Comparison of ENCODE assay signal across 11 cellular contexts in genomic region chr2:49972699-49973098, GRCh38.
DNase-seq lines count a peak whose midpoint lies in the region; TF ChIP-seq lines count a peak whose summit lies in the region.
"Had no signal": no experiment of that assay in that cellular context is flagged by ENCODE, and none has a peak within 500 bp of the region (broad histone marks: within the 10 kb centered on the region; RNA-seq: fewer than 3 reads in every experiment).

No MANE protein-coding gene starts in this region.

- H3K79me1 ChIP-seq in neuronal stem cell (ENCODE audit: low read depth, low read length) = no peaks in the 10 kb centered on the region

- H3K27ac ChIP-seq in dorsolateral prefrontal cortex (peak overlapping the region in 57 of 59 donors; percentile 3 to 96 (median 87)), neuronal stem cell (replicated peaks; ENCODE audit: low read length) (peak overlapping the region; percentile 25)
- H3K27ac ChIP-seq: lower lobe of right lung, stomach had no signal

- no peak overlapping the region for H2AK5ac ChIP-seq in neuronal stem cell (ENCODE audit: low read depth, low read length)

- H3K27me3 ChIP-seq in HAP-1 (ENCODE audit: low read depth) = no peaks in the 10 kb centered on the region
- H3K27me3 ChIP-seq in dorsolateral prefrontal cortex = no peaks in the 10 kb centered on the region
- H3K27me3 ChIP-seq in neuronal stem cell (ENCODE audit: control insufficient read depth in 3 of 3, insufficient read depth in 3 of 3, low read depth in 1 of 3, low read length in 3 of 3) = no peaks in the 10 kb centered on the region
- H3K27me3 ChIP-seq: stomach had no signal

- no peak overlapping the region for H3K9ac ChIP-seq in neuronal stem cell (ENCODE audit: low read depth, low read length, poor library complexity)

- no peak overlapping the region for H4K91ac ChIP-seq in neuronal stem cell (ENCODE audit: low read depth, low read length, poor library complexity)

- no peak overlapping the region for H3K14ac ChIP-seq in neuronal stem cell (ENCODE audit: low read length)

- no peak overlapping the region for H2BK120ac ChIP-seq in neuronal stem cell (ENCODE audit: low read depth, low read length)

- no peaks in the 10 kb centered on the region for H3K9me3 ChIP-seq in HAP-1
- H3K9me3 ChIP-seq in neuronal stem cell (replicated peaks in 1 of 2; ENCODE audit: control insufficient read depth in 2 of 2, insufficient read depth in 1 of 2, low read depth in 1 of 2, low read length in 2 of 2) = no peaks in the 10 kb centered on the region
- H3K9me3 ChIP-seq: lower lobe of right lung, stomach had no signal

- H2BK5ac ChIP-seq in neuronal stem cell (ENCODE audit: low read length) = no peak overlapping the region

- no peaks in the 10 kb centered on the region for H3K9me3 Mint-ChIP-seq in T-helper 2 cell treated with Interferon-gamma antibody and Interleukin-4, amounts not matched to agents 5 μg/mL and 100 μg/mL, for 36 hours
- H3K9me3 Mint-ChIP-seq: activated naive CD4-positive, alpha-beta T cell treated with anti-CD3 and anti-CD28 coated beads, Interleukin-2, amount 10 ng/mL, durations not matched to agents 7 days and 5 days had no signal

- H3K4me1 Mint-ChIP-seq in T-helper 2 cell treated with Interferon-gamma antibody and Interleukin-4, amounts not matched to agents 5 μg/mL and 100 μg/mL, for 36 hours (ENCODE audit: low read depth) = no peaks in the 10 kb centered on the region

- intact Hi-C loops in dorsolateral prefrontal cortex (cut with DNase I) = loop anchor here in 1 of 2 donors (10.0 kb wide), 2 partner anchors 128 to 162 kb away; no protein-coding TSS in a partner anchor

- no peak overlapping the region for H3K23ac ChIP-seq in neuronal stem cell (ENCODE audit: low read depth, low read length, poor library complexity)

- H3K4me3 ChIP-seq in HAP-1 (no peak overlapping the region), dorsolateral prefrontal cortex (peak overlapping the region; percentile 23 to 83 (median 66)), neuronal stem cell (ENCODE audit: low read length in 2 of 2) (no peak overlapping the region)
- H3K4me3 ChIP-seq: lower lobe of right lung, stomach had no signal

- no peak for TF ChIP-seq CTCF in dorsolateral prefrontal cortex (IDR thresholded peaks at IDR 0.05 in 54 of 56, conservative IDR thresholded peaks at IDR 0.05 in 2 of 56; ENCODE audit: low read depth in 1 of 56, partially characterized antibody in 56 of 56)

- H3K4ac ChIP-seq in neuronal stem cell (ENCODE audit: low read length) = no peak overlapping the region

- in situ Hi-C loops in HAP-1 (cut with MboI; ENCODE audit: low sequenced_read_pairs) = no loop called here

- peaks cover 23% of the 10 kb centered on the region for H3K4me1 ChIP-seq in HAP-1
- peaks cover 0 to 13% of the 10 kb centered on the region in 2 donors for H3K4me1 ChIP-seq in neuronal stem cell (ENCODE audit: control insufficient read depth in 2 of 2, insufficient read depth in 1 of 2, low read depth in 1 of 2, low read length in 2 of 2)
- H3K4me1 ChIP-seq: lower lobe of right lung had no signal

- no peak overlapping the region for H3K4me3 Mint-ChIP-seq in T-helper 2 cell treated with Interferon-gamma antibody and Interleukin-4, amounts not matched to agents 5 μg/mL and 100 μg/mL, for 36 hours
- H3K4me3 Mint-ChIP-seq: activated naive CD4-positive, alpha-beta T cell treated with anti-CD3 and anti-CD28 coated beads, Interleukin-2, amount 10 ng/mL, durations not matched to agents 7 days and 5 days had no signal

- H3K27ac Mint-ChIP-seq in T-helper 2 cell treated with Interferon-gamma antibody and Interleukin-4, amounts not matched to agents 5 μg/mL and 100 μg/mL, for 36 hours = no peak overlapping the region
- H3K27ac Mint-ChIP-seq: activated naive CD4-positive, alpha-beta T cell treated with anti-CD3 and anti-CD28 coated beads, Interleukin-2, amount 10 ng/mL, durations not matched to agents 7 days and 5 days had no signal

- H4K8ac ChIP-seq in neuronal stem cell (ENCODE audit: low read depth, low read length) = no peak overlapping the region

- peak; percentile 76 for DNase-seq in HAP-1 (ENCODE audit: low spot score in 2 of 2)
- peak; percentile 75 to 94 for DNase-seq in NCI-H446 (lab: John Stamatoyannopoulos, UW)
- DNase-seq in dorsolateral prefrontal cortex = peak in 1 of 10 donors; percentile 78
- DNase-seq in neuronal stem cell (ENCODE audit: low spot score) = peak; percentile 52
- no peak for DNase-seq in T-helper 2 cell treated with Interferon-gamma antibody and Interleukin-4, amounts not matched to agents 5 μg/mL and 100 μg/mL, for 36 hours (ENCODE audit: low spot score)
- no peak for DNase-seq in effector CD4-positive, alpha-beta T cell
- DNase-seq in EL = no peak
- DNase-seq: activated naive CD4-positive, alpha-beta T cell treated with anti-CD3 and anti-CD28 coated beads, Interleukin-2, amount 10 ng/mL, durations not matched to agents 7 days and 5 days; CD4-positive, alpha-beta memory T cell; lower lobe of right lung; stomach had no signal

- H3K36me3 Mint-ChIP-seq in T-helper 2 cell treated with Interferon-gamma antibody and Interleukin-4, amounts not matched to agents 5 μg/mL and 100 μg/mL, for 36 hours (ENCODE audit: low read depth) = no peaks in the 10 kb centered on the region
- H3K36me3 Mint-ChIP-seq: activated naive CD4-positive, alpha-beta T cell treated with anti-CD3 and anti-CD28 coated beads, Interleukin-2, amount 10 ng/mL, durations not matched to agents 7 days and 5 days; CD4-positive, alpha-beta memory T cell had no signal

- no peak overlapping the region for H2BK12ac ChIP-seq in neuronal stem cell (ENCODE audit: low read length)

- no peak overlapping the region for H2BK15ac ChIP-seq in neuronal stem cell (ENCODE audit: low read length)

- no CpG with 5 or more reads among the region's 2 CpGs for WGBS in neuronal stem cell (ENCODE audit: extremely low coverage in 2 of 2, insufficient read length in 2 of 2, insufficient replicate concordance in 1 of 2), 2 donors

- H3K36me3 ChIP-seq in HAP-1 (replicated peaks) (no peaks in the 10 kb centered on the region), neuronal stem cell (replicated peaks in 1 of 2; ENCODE audit: control insufficient read depth in 2 of 2, insufficient read depth in 2 of 2, low read length in 2 of 2) (no peaks in the 10 kb centered on the region)
- H3K36me3 ChIP-seq: lower lobe of right lung, stomach had no signal

- H3K4me2 ChIP-seq in neuronal stem cell (ENCODE audit: insufficient read depth, low read length, poor library complexity, severe bottlenecking) = no peak overlapping the region

- H3K27me3 Mint-ChIP-seq in T-helper 2 cell treated with Interferon-gamma antibody and Interleukin-4, amounts not matched to agents 5 μg/mL and 100 μg/mL, for 36 hours (ENCODE audit: low read depth) = no peaks in the 10 kb centered on the region
- H3K27me3 Mint-ChIP-seq: CD4-positive, alpha-beta memory T cell had no signal

- no peak overlapping the region for H3K18ac ChIP-seq in neuronal stem cell (ENCODE audit: low read length)

- H2AFZ ChIP-seq in neuronal stem cell (ENCODE audit: low read length) = peak overlapping the region; percentile 31

Comparison
In these comparisons a context has a peak if more than half of its experiments do, and no peak if none do; other contexts are left out.
1. DNase-seq: peak in HAP-1 (2 of 2), NCI-H446 (2 of 2) and neuronal stem cell (single experiment); none in T-helper 2 cell treated with Interferon-gamma antibody and Interleukin-4, amounts not matched to agents 5 μg/mL and 100 μg/mL, for 36 hours (single experiment), effector CD4-positive, alpha-beta T cell (single experiment) and EL (single experiment).
2. H3K4me3 ChIP-seq: peak in dorsolateral prefrontal cortex (59 of 59); none in HAP-1 (single experiment) and neuronal stem cell (0 of 2).